In the genomic region with DNA sequence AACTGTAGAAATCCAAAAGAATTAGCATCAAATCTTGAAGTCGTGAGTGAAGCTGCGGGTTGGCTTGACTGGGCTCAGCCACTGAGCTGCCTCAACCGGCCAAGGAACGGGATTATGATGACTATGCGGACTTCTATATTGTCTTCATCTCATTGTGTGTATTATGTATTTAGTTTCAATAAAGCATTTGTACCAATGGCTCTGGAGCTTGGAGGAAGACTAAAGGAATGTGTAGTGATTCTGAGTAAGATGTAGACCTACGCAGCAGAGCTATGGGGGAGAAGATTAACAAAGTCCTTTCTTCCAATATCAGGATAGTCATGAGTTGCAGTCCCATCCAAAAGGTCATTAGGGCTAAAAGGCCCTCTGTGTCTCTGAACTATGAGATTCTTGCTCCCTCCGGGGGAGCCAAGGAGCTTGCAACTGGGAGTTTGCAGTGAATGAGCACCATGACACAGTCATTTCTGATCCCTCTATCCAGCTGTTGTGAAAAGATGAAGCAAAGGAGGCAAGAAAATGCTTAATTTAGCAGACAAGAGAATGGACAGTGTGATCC, we compare ENCODE assay signal across 19 cellular contexts.
"Had no signal": no experiment of that assay in that cellular context is flagged by ENCODE, and none has a peak within 500 bp of the region (broad histone marks: within the 10 kb centered on the region; RNA-seq: fewer than 3 reads in every experiment).

No MANE protein-coding gene starts in this region.

- H3K9me3 ChIP-seq: colonic mucosa, heart right ventricle, ovary, sigmoid colon, thyroid gland had no signal

- H3K27ac Mint-ChIP-seq: activated B cell treated with CpG ODN at 0.5 μM for 24 hours; activated CD4-positive, alpha-beta memory T cell treated with anti-CD3 and anti-CD28 coated beads for 36 hours; memory B cell; T-helper 2 cell treated with Interferon-gamma antibody and Interleukin-4, amounts not matched to agents 5 μg/mL and 100 μg/mL, for 36 hours had no signal

- H3K4me3 ChIP-seq: colonic mucosa, heart right ventricle, ovary, sigmoid colon, thyroid gland had no signal

- H3K36me3 ChIP-seq: ovary had no signal

- H3K27me3 ChIP-seq: colonic mucosa, heart right ventricle, ovary, sigmoid colon, thyroid gland had no signal

- H3K4me1 Mint-ChIP-seq: activated B cell treated with CpG ODN at 0.5 μM for 24 hours; brain; naive thymus-derived CD8-positive, alpha-beta T cell had no signal

- H3K4me1 ChIP-seq: colonic mucosa, sigmoid colon, thyroid gland had no signal

- H3K27ac ChIP-seq: colonic mucosa, heart right ventricle, ovary, sigmoid colon, thyroid gland had no signal

- H3K27me3 Mint-ChIP-seq: activated B cell treated with CpG ODN at 0.5 μM for 24 hours; activated CD4-positive, alpha-beta memory T cell treated with anti-CD3 and anti-CD28 coated beads for 36 hours; brain; memory B cell; naive thymus-derived CD8-positive, alpha-beta T cell had no signal

- H3K4me3 Mint-ChIP-seq: activated B cell treated with CpG ODN at 0.5 μM for 24 hours; activated CD4-positive, alpha-beta memory T cell treated with anti-CD3 and anti-CD28 coated beads for 36 hours; brain; memory B cell; naive thymus-derived CD8-positive, alpha-beta T cell; T-helper 2 cell treated with Interferon-gamma antibody and Interleukin-4, amounts not matched to agents 5 μg/mL and 100 μg/mL, for 36 hours had no signal

- ATAC-seq: esophagus mucosa, left ventricle myocardium superior had no signal

- DNase-seq: activated B cell treated with CpG ODN at 0.5 μM for 24 hours; activated CD4-positive, alpha-beta memory T cell treated with anti-CD3 and anti-CD28 coated beads for 36 hours; activated CD4-positive, alpha-beta T cell treated with anti-CD3 and anti-CD28 coated beads for 4 hours; activated T-cell treated with anti-CD3 and anti-CD28 coated beads for 4 hours; anterior cingulate cortex; central memory CD4-positive, alpha-beta T cell; colonic mucosa; heart right ventricle; left ventricle myocardium superior; naive thymus-derived CD8-positive, alpha-beta T cell; ovary; sigmoid colon; stimulated activated CD4-positive, alpha-beta T cell treated with anti-CD3 and anti-CD28 coated beads, Interleukin-4, amount 100 ng/mL, for 4 hours; stimulated activated naive CD4-positive, alpha-beta T cell; thyroid gland had no signal

- H3K9me3 Mint-ChIP-seq: activated B cell treated with CpG ODN at 0.5 μM for 24 hours; activated CD4-positive, alpha-beta memory T cell treated with anti-CD3 and anti-CD28 coated beads for 36 hours; memory B cell; naive thymus-derived CD8-positive, alpha-beta T cell; T-helper 2 cell treated with Interferon-gamma antibody and Interleukin-4, amounts not matched to agents 5 μg/mL and 100 μg/mL, for 36 hours had no signal
